ENCODE assay signal across 1 cellular context in the genomic region with DNA sequence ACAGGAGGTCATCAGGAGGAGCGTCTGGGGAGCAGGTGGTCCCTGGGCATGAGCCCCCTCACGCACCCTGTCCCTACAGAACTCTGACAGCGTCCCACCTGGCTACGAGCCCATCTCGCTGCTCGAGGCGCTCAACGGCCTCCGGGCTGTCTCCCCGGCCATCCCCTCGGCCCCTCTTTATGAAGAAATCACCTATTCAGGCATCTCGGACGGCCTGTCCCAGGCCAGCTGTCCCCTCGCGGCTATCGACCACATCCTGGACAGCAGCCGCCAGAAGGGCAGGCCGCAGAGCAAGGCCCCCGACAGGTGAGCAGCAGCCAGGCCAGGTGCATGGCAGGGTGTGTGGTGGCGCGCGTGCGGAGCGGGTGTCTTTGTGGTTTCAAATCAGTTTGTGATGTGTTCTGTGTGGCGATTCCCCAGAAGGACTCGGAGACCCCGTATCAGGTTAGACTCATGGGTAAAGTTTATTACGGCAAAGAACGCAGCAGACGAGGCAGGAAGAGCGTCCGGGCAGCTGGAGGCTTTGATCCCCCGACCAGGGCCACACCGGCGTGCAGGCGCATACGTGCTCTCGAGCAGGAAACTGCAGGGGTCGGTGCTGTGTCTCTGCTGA.
TF ChIP-seq lines count a peak whose summit lies in the region.

No MANE protein-coding gene starts in this region.

TF ChIP-seq in K562, 482 proteins besides CTCF, POLR2A, EP300 and RAD21:
- TF ChIP-seq ZC3H8 (IDR thresholded peaks at IDR 0.05) = no peak
- no peak for TF ChIP-seq SP1 (CRISPR knock-in tag; IDR thresholded peaks at IDR 0.05)
- no peak for TF ChIP-seq ZNF347 (CRISPR knock-in tag; IDR thresholded peaks at IDR 0.05; ENCODE audit: low read depth)
- no peak for TF ChIP-seq ZNF586 (CRISPR knock-in tag; conservative IDR thresholded peaks at IDR 0.05)
- TF ChIP-seq SMARCA4 (IDR thresholded peaks at IDR 0.05) = no peak
- no peak for TF ChIP-seq ZNF143 (CRISPR knock-in tag; IDR thresholded peaks at IDR 0.05)
- TF ChIP-seq TAL1 (IDR thresholded peaks at IDR 0.05) = no peak
- no peak for TF ChIP-seq DNMT1 (IDR thresholded peaks at IDR 0.05)
- TF ChIP-seq, protein P1, sequence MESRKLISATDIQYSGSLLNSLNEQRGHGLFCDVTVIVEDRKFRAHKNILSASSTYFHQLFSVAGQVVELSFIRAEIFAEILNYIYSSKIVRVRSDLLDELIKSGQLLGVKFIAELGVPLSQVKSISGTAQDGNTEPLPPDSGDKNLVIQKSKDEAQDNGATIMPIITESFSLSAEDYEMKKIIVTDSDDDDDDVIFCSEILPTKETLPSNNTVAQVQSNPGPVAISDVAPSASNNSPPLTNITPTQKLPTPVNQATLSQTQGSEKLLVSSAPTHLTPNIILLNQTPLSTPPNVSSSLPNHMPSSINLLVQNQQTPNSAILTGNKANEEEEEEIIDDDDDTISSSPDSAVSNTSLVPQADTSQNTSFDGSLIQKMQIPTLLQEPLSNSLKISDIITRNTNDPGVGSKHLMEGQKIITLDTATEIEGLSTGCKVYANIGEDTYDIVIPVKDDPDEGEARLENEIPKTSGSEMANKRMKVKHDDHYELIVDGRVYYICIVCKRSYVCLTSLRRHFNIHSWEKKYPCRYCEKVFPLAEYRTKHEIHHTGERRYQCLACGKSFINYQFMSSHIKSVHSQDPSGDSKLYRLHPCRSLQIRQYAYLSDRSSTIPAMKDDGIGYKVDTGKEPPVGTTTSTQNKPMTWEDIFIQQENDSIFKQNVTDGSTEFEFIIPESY (CRISPR knock-in tag; IDR thresholded peaks at IDR 0.05) = peak; percentile 28; the same call in 1 of the 2 replicates
TF ChIP-seq in K562: peak in this region for 1.
